In genomic region chr3:196518999-196519737, GRCh38 we compare ENCODE assay signal across 8 cellular contexts. TPM values are rescaled to one million over a fixed set of nuclear protein-coding genes. Genes with fewer than 3 reads are reported as not detected.
DNase-seq lines count a peak whose midpoint lies in the region; ATAC-seq and TF ChIP-seq lines count a peak whose summit lies in the region.
"Had no signal": no experiment of that assay in that cellular context is flagged by ENCODE, and none has a peak within 500 bp of the region (broad histone marks: within the 10 kb centered on the region; RNA-seq: fewer than 3 reads in every experiment).

No MANE protein-coding gene starts in this region.

- TF ChIP-seq CTCF in LNCAP (IDR thresholded peaks at IDR 0.05): peak; percentile 56
- TF ChIP-seq CTCF in left lung (IDR thresholded peaks at IDR 0.05): peak; percentile 18 to 59

- H3K9me3 ChIP-seq in left lung: peaks cover 0 to 57% of the 10 kb centered on the region in 2 donors
- H3K9me3 ChIP-seq in subcutaneous abdominal adipose tissue (ENCODE audit: control insufficient read depth in 5 of 5, low read length in 5 of 5): peaks cover 6 to 42% (median 33%) of the 10 kb centered on the region in 5 donors

- H3K27ac ChIP-seq in left lung (no peak overlapping the region), subcutaneous abdominal adipose tissue (ENCODE audit: low read depth, low read length) (no peak overlapping the region)

- no peak overlapping the region for H3K4me3 Mint-ChIP-seq in T-helper 2 cell treated with Interferon-gamma antibody and Interleukin-4, amounts not matched to agents 5 μg/mL and 100 μg/mL, for 36 hours

- ATAC-seq in left lung (peak; percentile 75), HG03354 (IDR thresholded peaks at IDR 0.05; ENCODE audit: poor library complexity, severe bottlenecking, unreplicated experiment) (no peak)

- H3K9me3 Mint-ChIP-seq in T-helper 2 cell treated with Interferon-gamma antibody and Interleukin-4, amounts not matched to agents 5 μg/mL and 100 μg/mL, for 36 hours: peaks cover 53% of the 10 kb centered on the region

- no peak overlapping the region for H3K27ac Mint-ChIP-seq in T-helper 2 cell treated with Interferon-gamma antibody and Interleukin-4, amounts not matched to agents 5 μg/mL and 100 μg/mL, for 36 hours

- H3K4me1 Mint-ChIP-seq in T-helper 2 cell treated with Interferon-gamma antibody and Interleukin-4, amounts not matched to agents 5 μg/mL and 100 μg/mL, for 36 hours (ENCODE audit: low read depth): no peaks in the 10 kb centered on the region

- intact Hi-C loops in left lung (cut with DNase I): no loop called here

- no peaks in the 10 kb centered on the region for H3K4me1 ChIP-seq in left lung
- no peaks in the 10 kb centered on the region for H3K4me1 ChIP-seq in subcutaneous abdominal adipose tissue (ENCODE audit: control insufficient read depth in 5 of 5, insufficient read depth in 5 of 5, low read length in 5 of 5)

- DNase-seq in ELF-1 (ENCODE audit: low read depth, low spot score): peak; percentile 58
- DNase-seq in T-helper 2 cell treated with Interferon-gamma antibody and Interleukin-4, amounts not matched to agents 5 μg/mL and 100 μg/mL, for 36 hours (ENCODE audit: low spot score): peak; percentile 50
- DNase-seq in T47D (ENCODE audit: low read depth in 1 of 2, low spot score in 1 of 2): peak; percentile 80 to 96
- peak in 1 of 2 donors; percentile 49 for DNase-seq in left lung

- H3K4me3 ChIP-seq in left lung (no peak overlapping the region), subcutaneous abdominal adipose tissue (ENCODE audit: low read depth in 1 of 5, low read length in 5 of 5) (peak overlapping the region in 3 of 5 donors; percentile 13 to 23 (median 13))

- H3K36me3 Mint-ChIP-seq in T-helper 2 cell treated with Interferon-gamma antibody and Interleukin-4, amounts not matched to agents 5 μg/mL and 100 μg/mL, for 36 hours (ENCODE audit: low read depth): peaks cover 14% of the 10 kb centered on the region

- no peaks in the 10 kb centered on the region for H3K36me3 ChIP-seq in left lung
- no peaks in the 10 kb centered on the region for H3K36me3 ChIP-seq in subcutaneous abdominal adipose tissue (ENCODE audit: control insufficient read depth in 5 of 5, insufficient read depth in 5 of 5, low read length in 5 of 5)

- no peak overlapping the region for H3K9ac ChIP-seq in subcutaneous abdominal adipose tissue (ENCODE audit: low read length in 5 of 5)

- H3K27me3 ChIP-seq in left lung: no peaks in the 10 kb centered on the region
- H3K27me3 ChIP-seq in subcutaneous abdominal adipose tissue (ENCODE audit: control insufficient read depth in 5 of 5, insufficient read depth in 4 of 5, low read length in 5 of 5): no peaks in the 10 kb centered on the region

- in situ Hi-C loops in T47D (cut with HindIII; ENCODE audit: low pct_unique_long_range_greater_than_20kb, low sequenced_read_pairs): no loop called here

- no peaks in the 10 kb centered on the region for H3K27me3 Mint-ChIP-seq in T-helper 2 cell treated with Interferon-gamma antibody and Interleukin-4, amounts not matched to agents 5 μg/mL and 100 μg/mL, for 36 hours (ENCODE audit: low read depth)

RNA-seq across cellular contexts. Expression of gene SMCO1, which starts 4.0 kb away (rescaled TPM):
- not detected for total RNA-seq in left lung
- total RNA-seq: aorta had no signal

RNA-seq across cellular contexts. Expression of gene RNF168, which starts 15.6 kb away (rescaled TPM):
- total RNA-seq in left lung: 10 to 100 TPM; 22.8 to 30.0 TPM

RNA-seq across cellular contexts. Expression of gene WDR53, which starts 49.2 kb away (rescaled TPM):
- total RNA-seq in left lung: 10 to 100 TPM; 10.2 to 10.7 TPM

RNA-seq across cellular contexts. Expression of gene FBXO45, which starts 49.3 kb away (rescaled TPM):
- 10 to 100 TPM in 1 of 2 donors, 1 to 10 TPM in 1; 8.2 to 10.0 TPM for total RNA-seq in left lung

Comparison
In these comparisons a context has a peak if more than half of its experiments do, and no peak if none do; other contexts are left out.
1. H3K4me3 ChIP-seq: peak in subcutaneous abdominal adipose tissue (3 of 5); none in left lung (0 of 2).